ENCODE assay signal across 2 cellular contexts in the genomic region with DNA sequence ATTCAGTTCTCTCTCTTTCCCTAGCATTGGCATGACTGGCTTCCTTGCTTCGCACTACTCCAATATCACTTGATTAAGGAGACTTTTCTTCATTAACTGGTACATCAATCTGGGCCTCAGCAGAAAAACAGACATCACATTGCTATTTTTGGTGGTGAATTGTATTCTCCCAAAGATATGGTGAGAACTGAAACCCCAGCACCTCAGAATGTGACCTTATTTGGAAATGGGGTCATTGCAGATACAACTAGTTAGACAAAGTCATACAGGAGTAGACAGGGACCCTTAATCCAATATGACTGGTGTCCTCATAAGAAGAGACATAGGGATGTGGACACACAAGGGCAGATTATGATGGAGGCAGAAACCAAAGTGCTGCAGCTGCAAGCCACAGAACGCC.
TF ChIP-seq lines count a peak whose summit lies in the region.

No MANE protein-coding gene starts in this region.

TF ChIP-seq in IMR-90, 13 proteins besides CTCF, POLR2A, EP300 and RAD21:
- TF ChIP-seq SMC3 (IDR thresholded peaks at IDR 0.05; ENCODE audit: low read depth, low read length) (no peak), BHLHE40 (IDR thresholded peaks at IDR 0.05; ENCODE audit: low read depth, low read length) (no peak), MAFK (IDR thresholded peaks at IDR 0.05; ENCODE audit: low read depth, low read length) (no peak), NFE2L2 (IDR thresholded peaks at IDR 0.05; ENCODE audit: low read depth, low read length) (no peak), RFX5 (IDR thresholded peaks at IDR 0.05; ENCODE audit: low read depth, low read length) (no peak), CEBPB (IDR thresholded peaks at IDR 0.05; ENCODE audit: low read depth, low read length) (no peak), MXI1 (IDR thresholded peaks at IDR 0.05; ENCODE audit: borderline replicate concordance, low read depth, low read length) (no peak)

TF ChIP-seq in GM12878, 131 proteins besides CTCF, POLR2A, EP300 and RAD21:
- TF ChIP-seq SRF (IDR thresholded peaks at IDR 0.05; ENCODE audit: low read depth in 2 of 2, low read length in 2 of 2) (peak in 1 of 2 experiments; percentile 67; a peak in 1 of 4 replicates), FOXM1 (IDR thresholded peaks at IDR 0.05; ENCODE audit: low read depth, low read length) (no peak), POLR2AphosphoS5 (IDR thresholded peaks at IDR 0.05; ENCODE audit: low read length) (no peak)
- TF ChIP-seq, protein P1, sequence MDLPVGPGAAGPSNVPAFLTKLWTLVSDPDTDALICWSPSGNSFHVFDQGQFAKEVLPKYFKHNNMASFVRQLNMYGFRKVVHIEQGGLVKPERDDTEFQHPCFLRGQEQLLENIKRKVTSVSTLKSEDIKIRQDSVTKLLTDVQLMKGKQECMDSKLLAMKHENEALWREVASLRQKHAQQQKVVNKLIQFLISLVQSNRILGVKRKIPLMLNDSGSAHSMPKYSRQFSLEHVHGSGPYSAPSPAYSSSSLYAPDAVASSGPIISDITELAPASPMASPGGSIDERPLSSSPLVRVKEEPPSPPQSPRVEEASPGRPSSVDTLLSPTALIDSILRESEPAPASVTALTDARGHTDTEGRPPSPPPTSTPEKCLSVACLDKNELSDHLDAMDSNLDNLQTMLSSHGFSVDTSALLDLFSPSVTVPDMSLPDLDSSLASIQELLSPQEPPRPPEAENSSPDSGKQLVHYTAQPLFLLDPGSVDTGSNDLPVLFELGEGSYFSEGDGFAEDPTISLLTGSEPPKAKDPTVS (IDR thresholded peaks at IDR 0.05; ENCODE audit: low read depth, low read length): no peak
- TF ChIP-seq, protein P2, sequence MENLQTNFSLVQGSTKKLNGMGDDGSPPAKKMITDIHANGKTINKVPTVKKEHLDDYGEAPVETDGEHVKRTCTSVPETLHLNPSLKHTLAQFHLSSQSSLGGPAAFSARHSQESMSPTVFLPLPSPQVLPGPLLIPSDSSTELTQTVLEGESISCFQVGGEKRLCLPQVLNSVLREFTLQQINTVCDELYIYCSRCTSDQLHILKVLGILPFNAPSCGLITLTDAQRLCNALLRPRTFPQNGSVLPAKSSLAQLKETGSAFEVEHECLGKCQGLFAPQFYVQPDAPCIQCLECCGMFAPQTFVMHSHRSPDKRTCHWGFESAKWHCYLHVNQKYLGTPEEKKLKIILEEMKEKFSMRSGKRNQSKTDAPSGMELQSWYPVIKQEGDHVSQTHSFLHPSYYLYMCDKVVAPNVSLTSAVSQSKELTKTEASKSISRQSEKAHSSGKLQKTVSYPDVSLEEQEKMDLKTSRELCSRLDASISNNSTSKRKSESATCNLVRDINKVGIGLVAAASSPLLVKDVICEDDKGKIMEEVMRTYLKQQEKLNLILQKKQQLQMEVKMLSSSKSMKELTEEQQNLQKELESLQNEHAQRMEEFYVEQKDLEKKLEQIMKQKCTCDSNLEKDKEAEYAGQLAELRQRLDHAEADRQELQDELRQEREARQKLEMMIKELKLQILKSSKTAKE (IDR thresholded peaks at IDR 0.05; ENCODE audit: low read depth, poor library complexity, severe bottlenecking): no peak
